25 cellular contexts compared by ENCODE assay signal in genomic region chr5:136113606-136114005, GRCh38.
"Had no signal": no experiment of that assay in that cellular context is flagged by ENCODE, and none has a peak within 500 bp of the region (broad histone marks: within the 10 kb centered on the region; RNA-seq: fewer than 3 reads in every experiment).

No MANE protein-coding gene starts in this region.

- H3K4me1 ChIP-seq: testis, transverse colon had no signal

- H3K27me3 ChIP-seq: testis, transverse colon had no signal

- DNase-seq: activated B cell treated with CpG ODN at 0.5 μM for 24 hours; activated CD4-positive, alpha-beta T cell treated with anti-CD3 and anti-CD28 coated beads, Interleukin-2, amount 50 U/mL, for 1 hour; activated CD8-positive, alpha-beta T cell treated with anti-CD3 and anti-CD28 coated beads for 36 hours; activated gamma-delta T cell treated with Interleukin-2 at 50 U/mL for 16 hours; activated naive CD4-positive, alpha-beta T cell treated with anti-CD3 and anti-CD28 coated beads, Interleukin-2, amount 50 U/mL, for 16 hours; activated T-cell treated with anti-CD3 and anti-CD28 coated beads, Interleukin-2, amount 50 U/mL, for 4 hours; amniotic stem cell; brain microvascular endothelial cell; dorsolateral prefrontal cortex; effector memory CD4-positive, alpha-beta T cell; erythroblast; head of caudate nucleus; hippocampal formation; kidney; left colon; naive B cell; posterior cingulate gyrus; right cardiac atrium; stimulated activated CD4-positive, alpha-beta T cell treated with anti-CD3 and anti-CD28 coated beads, Interleukin-2, amount 100 ng/mL, for 48 hours; stimulated activated naive CD8-positive, alpha-beta T cell treated with anti-CD3 and anti-CD28 coated beads, Interleukin-15, Interleukin-2, amounts not matched to agents 100 U/mL and 50 U/mL, for 24 hours; testis; transverse colon had no signal

- ATAC-seq: activated CD8-positive, alpha-beta T cell treated with anti-CD3 and anti-CD28 coated beads for 36 hours; activated T-cell treated with anti-CD3 and anti-CD28 coated beads, Interleukin-2, amount 50 U/mL, for 4 hours; activated T-helper 17 cell treated with anti-CD3 and anti-CD28 coated beads, Interleukin-2, amount 50 U/mL, for 72 hours; left colon; right cardiac atrium; stimulated activated naive CD8-positive, alpha-beta T cell treated with anti-CD3 and anti-CD28 coated beads, Interleukin-15, Interleukin-2, amounts not matched to agents 100 U/mL and 50 U/mL, for 24 hours had no signal

- H3K36me3 ChIP-seq: brain microvascular endothelial cell, transverse colon had no signal

- H3K27ac ChIP-seq: brain microvascular endothelial cell, coronary artery, dorsolateral prefrontal cortex, testis, transverse colon had no signal

- H3K4me3 ChIP-seq: coronary artery, dorsolateral prefrontal cortex, testis, transverse colon had no signal

- H3K9me3 ChIP-seq: testis, transverse colon had no signal

- FAIRE-seq: astrocyte, kidney had no signal
